ENCODE assay signal across 11 cellular contexts in genomic region chr14:75070383-75070782, GRCh38. TPM values are rescaled to one million over a fixed set of nuclear protein-coding genes. Genes with fewer than 3 reads are reported as not detected.
DNase-seq lines count a peak whose midpoint lies in the region; ATAC-seq and TF ChIP-seq lines count a peak whose summit lies in the region.
"Had no signal": no experiment of that assay in that cellular context is flagged by ENCODE, and none has a peak within 500 bp of the region (broad histone marks: within the 10 kb centered on the region; RNA-seq: fewer than 3 reads in every experiment).

No MANE protein-coding gene starts in this region.

- no peaks in the 10 kb centered on the region for H3K9me3 Mint-ChIP-seq in T-helper 1 cell treated with Interleukin-12 subunit alpha and Interleukin-12 subunit beta and Interleukin-4 antibody, amounts not matched to agents 30 μg/mL and 1 μg/mL, for 36 hours
- no peaks in the 10 kb centered on the region for H3K9me3 Mint-ChIP-seq in memory B cell
- no peaks in the 10 kb centered on the region for H3K9me3 Mint-ChIP-seq in stimulated activated naive B cell treated with anti-CD40 and anti-IgM and Interleukin-4, amounts not matched to agents 10 μg/mL and 1 μg/mL and 100 μg/mL, for 72 hours
- H3K9me3 Mint-ChIP-seq: stimulated activated naive CD8-positive, alpha-beta T cell treated with anti-CD3 and anti-CD28 coated beads, Interleukin-15, Interleukin-2, amounts not matched to agents 100 ng/mL and 50 ng/mL, for 24 hours had no signal

- H3K36me3 ChIP-seq in colonic mucosa (no peaks in the 10 kb centered on the region), thyroid gland (no peaks in the 10 kb centered on the region)

- peak overlapping the region; percentile 19 for H3K4me3 Mint-ChIP-seq in T-helper 1 cell treated with Interleukin-12 subunit alpha and Interleukin-12 subunit beta and Interleukin-4 antibody, amounts not matched to agents 30 μg/mL and 1 μg/mL, for 36 hours
- H3K4me3 Mint-ChIP-seq in memory B cell = peak overlapping the region; percentile 39
- no peak overlapping the region for H3K4me3 Mint-ChIP-seq in stimulated activated naive B cell treated with anti-CD40 and anti-IgM and Interleukin-4, amounts not matched to agents 10 μg/mL and 1 μg/mL and 100 μg/mL, for 72 hours
- H3K4me3 Mint-ChIP-seq: stimulated activated naive CD8-positive, alpha-beta T cell treated with anti-CD3 and anti-CD28 coated beads, Interleukin-15, Interleukin-2, amounts not matched to agents 100 ng/mL and 50 ng/mL, for 24 hours had no signal

- peaks cover 4% of the 10 kb centered on the region for H3K4me1 Mint-ChIP-seq in T-helper 1 cell treated with Interleukin-12 subunit alpha and Interleukin-12 subunit beta and Interleukin-4 antibody, amounts not matched to agents 30 μg/mL and 1 μg/mL, for 36 hours (ENCODE audit: low read depth)
- no peaks in the 10 kb centered on the region for H3K4me1 Mint-ChIP-seq in memory B cell
- peaks cover 3 to 6% of the 10 kb centered on the region in 2 donors for H3K4me1 Mint-ChIP-seq in stimulated activated naive B cell treated with anti-CD40 and anti-IgM and Interleukin-4, amounts not matched to agents 10 μg/mL and 1 μg/mL and 100 μg/mL, for 72 hours

- ATAC-seq in memory B cell (ENCODE audit: low read depth) (no peak), HG02938 (IDR thresholded peaks at IDR 0.05; ENCODE audit: unreplicated experiment) (no peak)
- no peak for ATAC-seq in stimulated activated naive B cell treated with anti-CD40 and anti-IgM and Interleukin-4, amounts not matched to agents 10 μg/mL and 1 μg/mL and 100 μg/mL, for 72 hours (replicated peaks)

- TF ChIP-seq POLR2A in thyroid gland (IDR thresholded peaks at IDR 0.05) = no peak

- no peak for TF ChIP-seq CTCF in colonic mucosa (IDR thresholded peaks at IDR 0.05)
- no peak for TF ChIP-seq CTCF in thyroid gland (IDR thresholded peaks at IDR 0.05)

- peak overlapping the region; percentile 95 for H3K27ac ChIP-seq in colonic mucosa
- H3K27ac ChIP-seq in thyroid gland = peak overlapping the region; percentile 89 to 93 (median 91)

- H3K27ac Mint-ChIP-seq in T-helper 1 cell treated with Interleukin-12 subunit alpha and Interleukin-12 subunit beta and Interleukin-4 antibody, amounts not matched to agents 30 μg/mL and 1 μg/mL, for 36 hours = no peak overlapping the region
- no peak overlapping the region for H3K27ac Mint-ChIP-seq in memory B cell
- H3K27ac Mint-ChIP-seq in stimulated activated naive B cell treated with anti-CD40 and anti-IgM and Interleukin-4, amounts not matched to agents 10 μg/mL and 1 μg/mL and 100 μg/mL, for 72 hours = no peak overlapping the region
- H3K27ac Mint-ChIP-seq: stimulated activated naive CD8-positive, alpha-beta T cell treated with anti-CD3 and anti-CD28 coated beads, Interleukin-15, Interleukin-2, amounts not matched to agents 100 ng/mL and 50 ng/mL, for 24 hours had no signal

- intact Hi-C loops in colonic mucosa (cut with DNase I) = loop anchor here (10.0 kb wide), 1 partner anchor 66 kb away; the partner anchor contains the start of gene EIF2B2
- intact Hi-C loops in thyroid gland (cut with DNase I) = no loop called here

- H3K27me3 Mint-ChIP-seq in T-helper 1 cell treated with Interleukin-12 subunit alpha and Interleukin-12 subunit beta and Interleukin-4 antibody, amounts not matched to agents 30 μg/mL and 1 μg/mL, for 36 hours (ENCODE audit: low read depth) = peaks cover 4% of the 10 kb centered on the region
- no peaks in the 10 kb centered on the region for H3K27me3 Mint-ChIP-seq in memory B cell
- no peaks in the 10 kb centered on the region for H3K27me3 Mint-ChIP-seq in stimulated activated naive B cell treated with anti-CD40 and anti-IgM and Interleukin-4, amounts not matched to agents 10 μg/mL and 1 μg/mL and 100 μg/mL, for 72 hours
- H3K27me3 Mint-ChIP-seq: stimulated activated naive CD8-positive, alpha-beta T cell treated with anti-CD3 and anti-CD28 coated beads, Interleukin-15, Interleukin-2, amounts not matched to agents 100 ng/mL and 50 ng/mL, for 24 hours had no signal

- no peak overlapping the region for H3K4me3 ChIP-seq in colonic mucosa
- H3K4me3 ChIP-seq in thyroid gland (replicated peaks in 1 of 3) = no peak overlapping the region

- 39 to 67% methylated on average over 4 to 9 of the region's 9 CpGs for WGBS in thyroid gland, 2 donors

- H3K9ac ChIP-seq in colonic mucosa (ENCODE audit: low read depth in 2 of 2, low read length in 2 of 2) = peak overlapping the region; percentile 64 to 73

- no peak for DNase-seq in T-helper 1 cell
- DNase-seq in colonic mucosa = no peak
- no peak for DNase-seq in memory B cell (ENCODE audit: low spot score in 2 of 2)
- peak; percentile 39 to 58 for DNase-seq in thyroid gland
- no peak for DNase-seq in stimulated activated naive B cell treated with anti-CD40 and anti-IgM and Interleukin-4, amounts not matched to agents 10 μg/mL and 1 μg/mL and 100 μg/mL, for 72 hours
- no peak for DNase-seq in SKM-1 treated with dmso at 0.1 percent for 144 hours (lab: John Stamatoyannopoulos, UW; ENCODE audit: unreplicated experiment)
- DNase-seq: activated effector memory CD4-positive, alpha-beta T cell treated with anti-CD3 and anti-CD28 coated beads, Interleukin-2, amount 50 U/mL, for 16 hours; NCI-H69 had no signal

- H3K4me1 ChIP-seq in colonic mucosa = peaks cover 3% of the 10 kb centered on the region
- H3K4me1 ChIP-seq in thyroid gland = peaks cover 28 to 46% of the 10 kb centered on the region in 2 donors

- no peaks in the 10 kb centered on the region for H3K27me3 ChIP-seq in colonic mucosa
- H3K27me3 ChIP-seq in thyroid gland = no peaks in the 10 kb centered on the region

- H3K9me3 ChIP-seq in colonic mucosa (no peaks in the 10 kb centered on the region), thyroid gland (no peaks in the 10 kb centered on the region)

- H3K36me3 Mint-ChIP-seq in T-helper 1 cell treated with Interleukin-12 subunit alpha and Interleukin-12 subunit beta and Interleukin-4 antibody, amounts not matched to agents 30 μg/mL and 1 μg/mL, for 36 hours (ENCODE audit: low read depth) = no peaks in the 10 kb centered on the region
- no peaks in the 10 kb centered on the region for H3K36me3 Mint-ChIP-seq in memory B cell
- peaks cover 0 to 5% of the 10 kb centered on the region in 2 donors for H3K36me3 Mint-ChIP-seq in stimulated activated naive B cell treated with anti-CD40 and anti-IgM and Interleukin-4, amounts not matched to agents 10 μg/mL and 1 μg/mL and 100 μg/mL, for 72 hours

RNA-seq across cellular contexts. Expression of gene ZC2HC1C, which starts 0.9 kb away (rescaled TPM):
- total RNA-seq in colonic mucosa = 1 to 10 TPM; 3.2 to 4.6 TPM
- total RNA-seq in thyroid gland = 10 to 100 TPM in 2 of 4 donors, 1 to 10 TPM in 2; 8.3 to 15.8 (median 12.4) TPM

RNA-seq across cellular contexts. Expression of gene ACYP1, which starts 6.6 kb away (rescaled TPM):
- total RNA-seq in colonic mucosa (10 to 100 TPM; 13.4 to 28.5 TPM), thyroid gland (10 to 100 TPM; 24.0 to 48.8 (median 36.1) TPM)

RNA-seq across cellular contexts. Expression of gene MLH3, which starts 19.1 kb away (rescaled TPM):
- total RNA-seq in colonic mucosa (10 to 100 TPM; 24.2 to 25.9 TPM), thyroid gland (10 to 100 TPM; 48.1 to 68.1 (median 57.9) TPM)

RNA-seq across cellular contexts. Expression of gene NEK9, which starts 56.5 kb away (rescaled TPM):
- total RNA-seq in colonic mucosa (10 to 100 TPM; 49.5 to 57.3 TPM), thyroid gland (10 to 100 TPM; 65.4 to 84.6 (median 76.9) TPM)

Comparison
In these comparisons a context has a peak if more than half of its experiments do, and no peak if none do; other contexts are left out.
1. H3K4me3 Mint-ChIP-seq: peak in T-helper 1 cell treated with Interleukin-12 subunit alpha and Interleukin-12 subunit beta and Interleukin-4 antibody, amounts not matched to agents 30 μg/mL and 1 μg/mL, for 36 hours (single experiment) and memory B cell (single experiment); none in stimulated activated naive B cell treated with anti-CD40 and anti-IgM and Interleukin-4, amounts not matched to agents 10 μg/mL and 1 μg/mL and 100 μg/mL, for 72 hours (0 of 2).
2. DNase-seq: peak in thyroid gland (2 of 2); none in T-helper 1 cell (0 of 5), colonic mucosa (single experiment), memory B cell (0 of 2), stimulated activated naive B cell treated with anti-CD40 and anti-IgM and Interleukin-4, amounts not matched to agents 10 μg/mL and 1 μg/mL and 100 μg/mL, for 72 hours (single experiment) and SKM-1 treated with dmso at 0.1 percent for 144 hours (single experiment).